In genomic region chr4:84146300-84146942, GRCh38 we compare ENCODE assay signal across 14 cellular contexts.
DNase-seq lines count a peak whose midpoint lies in the region; ATAC-seq, FAIRE-seq and TF ChIP-seq lines count a peak whose summit lies in the region.
"Had no signal": no experiment of that assay in that cellular context is flagged by ENCODE, and none has a peak within 500 bp of the region (broad histone marks: within the 10 kb centered on the region; RNA-seq: fewer than 3 reads in every experiment).

No MANE protein-coding gene starts in this region.

- in situ Hi-C loops in ACHN (cut with HindIII; ENCODE audit: low pct_ligation_motif_present, low pct_unique_long_range_greater_than_20kb, low sequenced_read_pairs) = no loop called here

- H3K27me3 ChIP-seq in Loucy (ENCODE audit: insufficient read depth, low read length, poor library complexity, severe bottlenecking) = no peaks in the 10 kb centered on the region

- H3K36me3 ChIP-seq in Loucy (ENCODE audit: insufficient read depth, low read length) = no peaks in the 10 kb centered on the region

- no peaks in the 10 kb centered on the region for H3K4me1 ChIP-seq in Loucy (ENCODE audit: insufficient read depth, low read length, poor library complexity, severe bottlenecking)

- peak; percentile 61 for FAIRE-seq in GM19239 (lab: Jason Lieb, UNC)
- FAIRE-seq: urothelium cell line had no signal

- no peaks in the 10 kb centered on the region for H4K20me1 ChIP-seq in Loucy (ENCODE audit: insufficient read depth, low read length, poor library complexity, severe bottlenecking)

- no peak for TF ChIP-seq CTCF in Loucy (conservative IDR thresholded peaks at IDR 0.05; ENCODE audit: low read length)

- DNase-seq in ACHN (peak; percentile 6), GM19239 (ENCODE audit: insufficient read length, low spot score) (no peak), NCI-H128 (lab: John Stamatoyannopoulos, UW; ENCODE audit: unreplicated experiment) (no peak), hippocampal formation (lab: John Stamatoyannopoulos, UW) (no peak), HK-2 (ENCODE audit: unreplicated experiment) (no peak)
- no peak for DNase-seq in activated naive CD4-positive, alpha-beta T cell treated with anti-CD3 and anti-CD28 coated beads, Interleukin-2, amount 50 U/mL, for 16 hours
- DNase-seq: activated CD4-positive, alpha-beta T cell treated with anti-CD3 and anti-CD28 coated beads, Interleukin-2, amount 50 U/mL, for 48 hours; activated effector memory CD4-positive, alpha-beta T cell treated with anti-CD3 and anti-CD28 coated beads, Interleukin-2, amount 50 U/mL, for 16 hours; NCI-H1092; NCI-H446 treated with DMSO at 0.1 percent for 48 hours had no signal

- H3K4me2 ChIP-seq in Loucy (ENCODE audit: low read depth, low read length, poor library complexity, severe bottlenecking) = peak overlapping the region; percentile 6

- no peaks in the 10 kb centered on the region for H3K9me2 ChIP-seq in Loucy (replicated peaks; ENCODE audit: low read depth, low read length)

- no peak overlapping the region for H3K9ac ChIP-seq in Loucy (ENCODE audit: low read depth, low read length, poor library complexity, severe bottlenecking)

- H3K79me2 ChIP-seq in Loucy (ENCODE audit: insufficient read depth, low read length) = no peaks in the 10 kb centered on the region

- no peak overlapping the region for H3K4me3 ChIP-seq in Loucy (ENCODE audit: low read length, poor library complexity, severe bottlenecking)

- no peaks in the 10 kb centered on the region for H3K9me3 ChIP-seq in Loucy (ENCODE audit: insufficient read depth, low read depth, low read length)

- peak; percentile 82 for ATAC-seq in HG02852 (IDR thresholded peaks at IDR 0.05; ENCODE audit: unreplicated experiment)
- ATAC-seq: HCT116 had no signal

- H3F3A ChIP-seq in Loucy (ENCODE audit: low read depth) = no peaks in the 10 kb centered on the region

- no peak overlapping the region for H2AFZ ChIP-seq in Loucy (ENCODE audit: low read length)
